In genomic region chr17:6639014-6639650, GRCh38 we compare ENCODE assay signal across 9 cellular contexts. TPM values are rescaled to one million over a fixed set of nuclear protein-coding genes. Genes with fewer than 3 reads are reported as not detected.
A peak's percentile ranks its signal among the peaks of the same experiment; 100 is the strongest.
DNase-seq lines count a peak whose midpoint lies in the region; ATAC-seq and TF ChIP-seq lines count a peak whose summit lies in the region.
"Had no signal": no experiment of that assay in that cellular context is flagged by ENCODE, and none has a peak within 500 bp of the region (broad histone marks: within the 10 kb centered on the region; RNA-seq: fewer than 3 reads in every experiment).

No MANE protein-coding gene starts in this region.

- H3K4ac ChIP-seq in mesenchymal stem cell (ENCODE audit: low read depth in 1 of 2, low read length in 2 of 2) = peak overlapping the region in 1 of 2 experiments; percentile 40

- H4K20me1 ChIP-seq in mammary epithelial cell (ENCODE audit: insufficient read depth, low read length) = peaks cover 3% of the 10 kb centered on the region

- H3K14ac ChIP-seq in mesenchymal stem cell (ENCODE audit: low read length in 2 of 2) = peak overlapping the region in 1 of 2 experiments; percentile 38

- H3K36me3 ChIP-seq in mammary epithelial cell (ENCODE audit: insufficient read depth, low read length) (peaks cover 9% of the 10 kb centered on the region), mesenchymal stem cell (ENCODE audit: control insufficient read depth in 1 of 2, insufficient read depth in 2 of 2, low read depth in 1 of 2, low read length in 2 of 2) (peaks cover 20 to 35% of the 10 kb centered on the region in 2 experiments), upper lobe of left lung (peaks cover 0 to 23% (median 12%) of the 10 kb centered on the region in 4 donors)

- H3K9ac ChIP-seq in mammary epithelial cell (ENCODE audit: insufficient read depth, low read length) = peak overlapping the region; percentile 66
- H3K9ac ChIP-seq in mesenchymal stem cell (ENCODE audit: low read length) = peak overlapping the region; percentile 96

- H3K9me3 ChIP-seq in mammary epithelial cell (replicated peaks; ENCODE audit: insufficient read depth, low read length) (no peaks in the 10 kb centered on the region), mesenchymal stem cell (ENCODE audit: control insufficient read depth, low read length) (no peaks in the 10 kb centered on the region), upper lobe of left lung (no peaks in the 10 kb centered on the region)

- H3K79me1 ChIP-seq in mesenchymal stem cell (replicated peaks; ENCODE audit: low read length, poor library complexity, severe bottlenecking) = peaks cover 39% of the 10 kb centered on the region

- no peak overlapping the region for H2BK15ac ChIP-seq in mesenchymal stem cell (ENCODE audit: low read depth, poor library complexity, severe bottlenecking)

- peak overlapping the region; percentile 87 for H3K27ac ChIP-seq in mammary epithelial cell (ENCODE audit: insufficient read depth, low read depth, low read length)
- H3K27ac ChIP-seq in mesenchymal stem cell (ENCODE audit: low read length, poor library complexity, severe bottlenecking) = no peak overlapping the region
- peak overlapping the region in 1 of 4 donors; percentile 87 for H3K27ac ChIP-seq in upper lobe of left lung

- H3K4me2 ChIP-seq in mammary epithelial cell (ENCODE audit: insufficient read depth, low read depth, low read length) (peak overlapping the region; percentile 91), mesenchymal stem cell (ENCODE audit: low read length, poor library complexity, severe bottlenecking) (peak overlapping the region; percentile 89)

- CTCF ChIA-PET in mammary epithelial cell (lab: Charles Lee; ENCODE audit: low non-redundant PET) = no interaction called here

- peaks cover 31% of the 10 kb centered on the region for H3K4me1 ChIP-seq in mammary epithelial cell (ENCODE audit: insufficient read depth, low read length)
- H3K4me1 ChIP-seq in mesenchymal stem cell (ENCODE audit: control insufficient read depth, insufficient read depth, low read depth, low read length) = peaks cover 27% of the 10 kb centered on the region
- H3K4me1 ChIP-seq in upper lobe of left lung = peaks cover 17 to 49% (median 30%) of the 10 kb centered on the region in 4 donors

- TF ChIP-seq EP300 in upper lobe of left lung (IDR thresholded peaks at IDR 0.05) = no peak

- TF ChIP-seq POLR2A in upper lobe of left lung (IDR thresholded peaks at IDR 0.05) = no peak

- peak overlapping the region; percentile 6 for H2BK120ac ChIP-seq in mesenchymal stem cell (ENCODE audit: low read depth, low read length)

- peak overlapping the region in 1 of 2 experiments; percentile 42 for H3K18ac ChIP-seq in mesenchymal stem cell (ENCODE audit: low read depth in 1 of 2, low read length in 2 of 2)

- BruUV-seq in mammary epithelial cell (replicated peaks; lab: Mats Ljungman, UMichigan) = no TSS peak

- WGBS in mammary epithelial cell (ENCODE audit: low coverage, missing lambda C conversion rate) = 29% methylated on average over 9 of the region's 16 CpGs
- WGBS in mesenchymal stem cell = 64% methylated on average over 16 of the region's 16 CpGs
- WGBS in upper lobe of left lung, 2 donors = 42 to 56% methylated on average over 12 to 15 of the region's 16 CpGs

- dilution Hi-C loops in mammary epithelial cell (cut with HindIII; ENCODE audit: low sequenced_read_pairs) = no loop called here

- H2AK5ac ChIP-seq in mesenchymal stem cell (ENCODE audit: low read length, severe bottlenecking) = peak overlapping the region; percentile 77

- peak; percentile 62 for DNase-seq in Right ventricle myocardium inferior (ENCODE audit: missing footprints)
- DNase-seq in cardiac septum (ENCODE audit: low spot score) = no peak
- no peak for DNase-seq in mammary epithelial cell
- DNase-seq in mesenchymal stem cell = no peak
- DNase-seq in upper lobe of left lung = peak in 1 of 2 donors; percentile 51
- no peak for DNase-seq in DMS153 treated with DMSO at 0.1 percent for 48 hours (lab: John Stamatoyannopoulos, UW; ENCODE audit: unreplicated experiment)
- no peak for DNase-seq in NCI-H1436 (lab: John Stamatoyannopoulos, UW)
- DNase-seq: NCI-H446 treated with DMSO at 0.1 percent for 48 hours had no signal

- intact Hi-C loops in Right ventricle myocardium inferior (cut with DNase I) = loop anchor here (5.0 kb wide), 1 partner anchor 167 kb away; no protein-coding TSS in a partner anchor
- intact Hi-C loops in cardiac septum (cut with DNase I) = no loop called here
- intact Hi-C loops in mammary epithelial cell (cut with micrococcal nuclease) = no loop called here

- peak overlapping the region in 1 of 2 experiments; percentile 46 for H3K23ac ChIP-seq in mesenchymal stem cell (ENCODE audit: low read length in 2 of 2)

- TF ChIP-seq CTCF in mammary epithelial cell (conservative IDR thresholded peaks at IDR 0.05 in 1 of 2, IDR thresholded peaks at IDR 0.05 in 1 of 2; ENCODE audit: extremely low read depth in 1 of 2, insufficient read depth in 1 of 2, low read depth in 1 of 2, low read length in 2 of 2) = no peak
- TF ChIP-seq CTCF in upper lobe of left lung (IDR thresholded peaks at IDR 0.05) = no peak

- in situ Hi-C loops in mammary epithelial cell (cut with MboI; ENCODE audit: low sequenced_read_pairs in 2 of 2) = no loop called here

- ATAC-seq in Right ventricle myocardium inferior (no peak), upper lobe of left lung (ENCODE audit: low FRiP score in 2 of 2) (no peak), HG03025 (IDR thresholded peaks at IDR 0.05; ENCODE audit: low FRiP score, unreplicated experiment) (no peak)

- no peak overlapping the region for H2BK5ac ChIP-seq in mesenchymal stem cell (ENCODE audit: low read depth, low read length, poor library complexity, severe bottlenecking)

- H3K4me3 ChIP-seq in mammary epithelial cell (replicated peaks in 1 of 3; ENCODE audit: insufficient read depth in 1 of 3, low read depth in 2 of 3, low read length in 3 of 3) (peak overlapping the region; percentile 66 to 97 (median 79)), mesenchymal stem cell (ENCODE audit: insufficient read depth in 1 of 2, low read depth in 1 of 2, low read length in 2 of 2) (peak overlapping the region; percentile 87 to 100), upper lobe of left lung (peak overlapping the region; percentile 66 to 95 (median 81))

- peak overlapping the region in 1 of 2 experiments; percentile 6 for H2BK12ac ChIP-seq in mesenchymal stem cell (ENCODE audit: low read length in 2 of 2)

- H4K91ac ChIP-seq in mesenchymal stem cell (ENCODE audit: low read length) = peak overlapping the region; percentile 11

- H3K79me2 ChIP-seq in mammary epithelial cell (ENCODE audit: insufficient read depth, low read length) = peaks cover 63% of the 10 kb centered on the region

- peak overlapping the region; percentile 51 for H4K8ac ChIP-seq in mesenchymal stem cell (ENCODE audit: low read length)

- H3K27me3 ChIP-seq in mammary epithelial cell (ENCODE audit: insufficient read depth, low read length) (no peaks in the 10 kb centered on the region), mesenchymal stem cell (ENCODE audit: control insufficient read depth in 1 of 2, insufficient read depth in 1 of 2, low read length in 2 of 2) (no peaks in the 10 kb centered on the region), upper lobe of left lung (no peaks in the 10 kb centered on the region)

- H2AFZ ChIP-seq in mammary epithelial cell (ENCODE audit: low read depth, low read length) (peak overlapping the region; percentile 98), mesenchymal stem cell (ENCODE audit: low read depth, low read length) (no peak overlapping the region)

RNA-seq across cellular contexts. Expression of gene KIAA0753, which starts 1.4 kb away (rescaled TPM):
- total RNA-seq in Right ventricle myocardium inferior (5.1 TPM), cardiac septum (7.8 TPM), mammary epithelial cell (10 to 100 TPM; 23.2 to 25.2 TPM), upper lobe of left lung (10 to 100 TPM; 12.4 to 58.7 (median 19.7) TPM)
- polyA plus RNA-seq in mammary epithelial cell = 3.6 TPM
- polyA minus RNA-seq in mammary epithelial cell = 20.5 TPM
- polyA plus RNA-seq in mesenchymal stem cell (2013, experiment 1 of 2) = 9.2 TPM
- 9.4 TPM for polyA plus RNA-seq in mesenchymal stem cell (2013, experiment 2 of 2)

RNA-seq across cellular contexts. Expression of gene TXNDC17, which starts 1.7 kb away (rescaled TPM):
- total RNA-seq in Right ventricle myocardium inferior (52.9 TPM), cardiac septum (51.0 TPM), mammary epithelial cell (100 to 1,000 TPM; 315 to 319 TPM), upper lobe of left lung (100 to 1,000 TPM in 1 of 6 donors, 10 to 100 TPM in 5; 36.7 to 176 (median 67.0) TPM)
- 1,296 TPM for polyA plus RNA-seq in mammary epithelial cell
- polyA minus RNA-seq in mammary epithelial cell = 208 TPM
- polyA plus RNA-seq in mesenchymal stem cell (2013, experiment 1 of 2) = 162 TPM
- polyA plus RNA-seq in mesenchymal stem cell (2013, experiment 2 of 2) = 181 TPM

RNA-seq across cellular contexts. Expression of gene MED31, which starts 12.3 kb away (rescaled TPM):
- 16.5 TPM for total RNA-seq in Right ventricle myocardium inferior
- 15.6 TPM for total RNA-seq in cardiac septum
- total RNA-seq in mammary epithelial cell = 10 to 100 TPM in 1 of 2 donors, 1 to 10 TPM in 1; 8.3 to 21.0 TPM
- 21.7 TPM for polyA plus RNA-seq in mammary epithelial cell
- 16.2 TPM for polyA minus RNA-seq in mammary epithelial cell
- polyA plus RNA-seq in mesenchymal stem cell (2013, experiment 1 of 2) = 58.4 TPM
- polyA plus RNA-seq in mesenchymal stem cell (2013, experiment 2 of 2) = 61.3 TPM
- 10 to 100 TPM in 3 of 6 donors, 1 to 10 TPM in 3; 1.8 to 22.9 (median 13.2) TPM for total RNA-seq in upper lobe of left lung

RNA-seq across cellular contexts. Expression of gene C17orf100, which starts 12.4 kb away (rescaled TPM):
- 0.92 TPM for total RNA-seq in Right ventricle myocardium inferior
- total RNA-seq in cardiac septum = 0.48 TPM
- 1 to 10 TPM in 1 of 2 donors, under 1 TPM in 1; 0.67 to 2.5 TPM for total RNA-seq in mammary epithelial cell
- polyA plus RNA-seq in mammary epithelial cell = 0.77 TPM
- not detected for polyA minus RNA-seq in mammary epithelial cell
- polyA plus RNA-seq in mesenchymal stem cell (2013, experiment 1 of 2) = 2.1 TPM
- polyA plus RNA-seq in mesenchymal stem cell (2013, experiment 2 of 2) = 1.9 TPM
- total RNA-seq in upper lobe of left lung = 1 to 10 TPM in 3 of 6 donors, under 1 TPM in 3; 0.78 to 7.3 (median 1.3) TPM
